Comparison of ENCODE assay signal across 8 cellular contexts in the genomic region with DNA sequence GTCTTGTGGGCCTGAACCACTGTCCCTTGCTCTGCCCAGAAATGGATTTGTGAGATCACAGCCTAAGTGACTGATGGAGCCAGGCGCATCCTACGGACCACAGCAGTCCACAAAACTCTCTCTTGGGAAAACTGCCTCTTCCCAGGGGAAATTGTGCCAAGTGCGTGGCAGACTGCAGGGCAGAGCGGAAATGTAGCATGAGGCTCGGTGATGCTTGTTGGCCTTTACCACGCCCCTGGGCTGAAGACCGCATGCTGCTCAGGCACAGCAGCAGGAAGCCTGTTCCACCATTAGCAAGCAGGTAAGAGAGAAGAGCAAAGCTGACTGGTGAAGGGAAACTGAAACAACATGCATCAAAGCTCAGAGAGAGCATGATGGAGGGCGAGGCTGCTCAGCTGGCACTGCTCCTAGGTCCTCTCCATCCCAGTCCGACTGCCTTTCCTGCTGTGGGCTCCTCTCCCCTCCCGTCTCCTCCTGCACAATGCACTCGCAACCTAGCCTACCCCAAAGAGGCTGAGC. TPM values are rescaled to one million over a fixed set of nuclear protein-coding genes. Genes with fewer than 3 reads are reported as not detected.
DNase-seq lines count a peak whose midpoint lies in the region; ATAC-seq and TF ChIP-seq lines count a peak whose summit lies in the region.
"Had no signal": no experiment of that assay in that cellular context is flagged by ENCODE, and none has a peak within 500 bp of the region (broad histone marks: within the 10 kb centered on the region; RNA-seq: fewer than 3 reads in every experiment).

No MANE protein-coding gene starts in this region.

- peak; percentile 88 for ATAC-seq in naive thymus-derived CD4-positive, alpha-beta T cell
- ATAC-seq in GM19463 (IDR thresholded peaks at IDR 0.05; ENCODE audit: unreplicated experiment): no peak
- ATAC-seq in GM21737 (IDR thresholded peaks at IDR 0.05; ENCODE audit: unreplicated experiment): no peak

- no peaks in the 10 kb centered on the region for H3K79me2 ChIP-seq in SU-DHL-6 (ENCODE audit: insufficient read depth, low read length)

- peak overlapping the region; percentile 90 for H3K27ac Mint-ChIP-seq in activated T-cell treated with anti-CD3 and anti-CD28 coated beads, Interleukin-2, amount 50 U/mL, for 24 hours
- peak overlapping the region; percentile 97 to 99 (median 98) for H3K27ac Mint-ChIP-seq in naive thymus-derived CD4-positive, alpha-beta T cell
- peak overlapping the region; percentile 94 for H3K27ac Mint-ChIP-seq in stimulated activated naive CD8-positive, alpha-beta T cell treated with anti-CD3 and anti-CD28 coated beads, Interleukin-15, Interleukin-2, amounts not matched to agents 100 ng/mL and 50 ng/mL, for 24 hours

- no peak overlapping the region for H2AFZ ChIP-seq in SU-DHL-6 (ENCODE audit: low read depth, low read length, severe bottlenecking)

- H3K36me3 Mint-ChIP-seq in activated T-cell treated with anti-CD3 and anti-CD28 coated beads, Interleukin-2, amount 50 U/mL, for 24 hours (ENCODE audit: low read depth): peaks cover 22% of the 10 kb centered on the region
- peaks cover 8 to 37% (median 19%) of the 10 kb centered on the region in 5 donors for H3K36me3 Mint-ChIP-seq in naive thymus-derived CD4-positive, alpha-beta T cell
- peaks cover 17% of the 10 kb centered on the region for H3K36me3 Mint-ChIP-seq in stimulated activated naive CD8-positive, alpha-beta T cell treated with anti-CD3 and anti-CD28 coated beads, Interleukin-15, Interleukin-2, amounts not matched to agents 100 ng/mL and 50 ng/mL, for 24 hours (ENCODE audit: low read depth)

- intact Hi-C loops in naive thymus-derived CD4-positive, alpha-beta T cell (cut with micrococcal nuclease): loop anchor here (1.0 to 5.0 kb wide), 4 partner anchors 8 to 1273 kb away; partner anchors contain the start of gene YPEL1 (in 1 of the 2)

- peak overlapping the region; percentile 43 for H3K4me2 ChIP-seq in SU-DHL-6 (ENCODE audit: low read depth, low read length, poor library complexity, severe bottlenecking)

- H3K4me1 Mint-ChIP-seq in activated T-cell treated with anti-CD3 and anti-CD28 coated beads, Interleukin-2, amount 50 U/mL, for 24 hours (ENCODE audit: low read depth): peaks cover 53% of the 10 kb centered on the region
- H3K4me1 Mint-ChIP-seq in naive thymus-derived CD4-positive, alpha-beta T cell: peaks cover 41 to 79% (median 70%) of the 10 kb centered on the region in 7 donors
- H3K4me1 Mint-ChIP-seq in stimulated activated naive CD8-positive, alpha-beta T cell treated with anti-CD3 and anti-CD28 coated beads, Interleukin-15, Interleukin-2, amounts not matched to agents 100 ng/mL and 50 ng/mL, for 24 hours (ENCODE audit: low read depth): peaks cover 46% of the 10 kb centered on the region

- peak overlapping the region; percentile 31 for H3K9ac ChIP-seq in SU-DHL-6 (ENCODE audit: low read length)

- TF ChIP-seq CTCF in SU-DHL-6 (IDR thresholded peaks at IDR 0.05; ENCODE audit: insufficient read depth, low read length, poor library complexity, severe bottlenecking): no peak

- H4K20me1 ChIP-seq in SU-DHL-6 (ENCODE audit: low read depth, low read length): no peaks in the 10 kb centered on the region

- no peaks in the 10 kb centered on the region for H3F3A ChIP-seq in SU-DHL-6 (ENCODE audit: insufficient read depth)

- no peaks in the 10 kb centered on the region for H3K27me3 Mint-ChIP-seq in activated T-cell treated with anti-CD3 and anti-CD28 coated beads, Interleukin-2, amount 50 U/mL, for 24 hours
- H3K27me3 Mint-ChIP-seq in naive thymus-derived CD4-positive, alpha-beta T cell: no peaks in the 10 kb centered on the region
- no peaks in the 10 kb centered on the region for H3K27me3 Mint-ChIP-seq in stimulated activated naive CD8-positive, alpha-beta T cell treated with anti-CD3 and anti-CD28 coated beads, Interleukin-15, Interleukin-2, amounts not matched to agents 100 ng/mL and 50 ng/mL, for 24 hours

- H3K4me1 ChIP-seq in naive thymus-derived CD4-positive, alpha-beta T cell (ENCODE audit: control insufficient read depth in 2 of 2, insufficient read depth in 2 of 2, low read length in 2 of 2): peaks cover 36 to 57% of the 10 kb centered on the region in 2 donors

- H3K36me3 ChIP-seq in SU-DHL-6 (ENCODE audit: low read length): no peaks in the 10 kb centered on the region
- peaks cover 0 to 9% (median 0%) of the 10 kb centered on the region in 3 experiments for H3K36me3 ChIP-seq in naive thymus-derived CD4-positive, alpha-beta T cell (ENCODE audit: control insufficient read depth in 2 of 3, insufficient read depth in 3 of 3, low read length in 3 of 3)

- peak overlapping the region; percentile 10 for H3K4me3 Mint-ChIP-seq in activated T-cell treated with anti-CD3 and anti-CD28 coated beads, Interleukin-2, amount 50 U/mL, for 24 hours
- peak overlapping the region; percentile 64 to 83 (median 74) for H3K4me3 Mint-ChIP-seq in naive thymus-derived CD4-positive, alpha-beta T cell
- no peak overlapping the region for H3K4me3 Mint-ChIP-seq in stimulated activated naive CD8-positive, alpha-beta T cell treated with anti-CD3 and anti-CD28 coated beads, Interleukin-15, Interleukin-2, amounts not matched to agents 100 ng/mL and 50 ng/mL, for 24 hours

- H3K9me3 ChIP-seq in SU-DHL-6 (ENCODE audit: insufficient read depth, low read length): no peaks in the 10 kb centered on the region
- H3K9me3 ChIP-seq in naive thymus-derived CD4-positive, alpha-beta T cell (ENCODE audit: control insufficient read depth in 2 of 3, low read length in 3 of 3): no peaks in the 10 kb centered on the region
- H3K9me3 ChIP-seq: sigmoid colon had no signal

- no peaks in the 10 kb centered on the region for H3K27me3 ChIP-seq in SU-DHL-6 (ENCODE audit: low read length)
- H3K27me3 ChIP-seq in naive thymus-derived CD4-positive, alpha-beta T cell (ENCODE audit: control insufficient read depth in 2 of 2, insufficient read depth in 2 of 2, low read length in 2 of 2): no peaks in the 10 kb centered on the region
- H3K27me3 ChIP-seq: sigmoid colon had no signal

- no peak overlapping the region for H3K4me3 ChIP-seq in SU-DHL-6 (ENCODE audit: insufficient read depth, low read length, poor library complexity, severe bottlenecking)
- H3K4me3 ChIP-seq in naive thymus-derived CD4-positive, alpha-beta T cell (ENCODE audit: low read length): peak overlapping the region; percentile 34
- H3K4me3 ChIP-seq: sigmoid colon had no signal

- peak overlapping the region; percentile 69 for H3K27ac ChIP-seq in SU-DHL-6 (ENCODE audit: low read depth, low read length)
- H3K27ac ChIP-seq in naive thymus-derived CD4-positive, alpha-beta T cell (ENCODE audit: low read depth, low read length): peak overlapping the region; percentile 75

- POLR2A ChIA-PET in naive thymus-derived CD4-positive, alpha-beta T cell (lab: Charles Lee): interaction anchor here (0.6 to 3.9 kb wide), 33 partner anchors 9 to 572 kb away, joined by 3 to 53 read pairs (median 6); partner anchors contain the start of genes KLHL22, MED15 and ZNF74

- DNase-seq in activated T-cell treated with anti-CD3 and anti-CD28 coated beads, Interleukin-2, amount 50 U/mL, for 24 hours: peak; percentile 70
- DNase-seq in naive thymus-derived CD4-positive, alpha-beta T cell: peak; percentile 14 to 83 (median 72)
- DNase-seq in NCI-H2196 treated with DMSO at 0.1 percent for 48 hours (lab: John Stamatoyannopoulos, UW; ENCODE audit: unreplicated experiment): no peak
- DNase-seq: sigmoid colon had no signal

- CTCF ChIA-PET in naive thymus-derived CD4-positive, alpha-beta T cell (lab: Charles Lee): interaction anchor here (0.6 to 2.6 kb wide), 15 partner anchors 9 to 235 kb away, joined by 3 to 17 read pairs (median 4); no protein-coding TSS in a partner anchor

- no peaks in the 10 kb centered on the region for H3K9me2 ChIP-seq in SU-DHL-6 (replicated peaks; ENCODE audit: insufficient read depth, low read length)

- H3K9me3 Mint-ChIP-seq in activated T-cell treated with anti-CD3 and anti-CD28 coated beads, Interleukin-2, amount 50 U/mL, for 24 hours: no peaks in the 10 kb centered on the region
- peaks cover 0 to 3% (median 0%) of the 10 kb centered on the region in 11 donors for H3K9me3 Mint-ChIP-seq in naive thymus-derived CD4-positive, alpha-beta T cell
- no peaks in the 10 kb centered on the region for H3K9me3 Mint-ChIP-seq in stimulated activated naive CD8-positive, alpha-beta T cell treated with anti-CD3 and anti-CD28 coated beads, Interleukin-15, Interleukin-2, amounts not matched to agents 100 ng/mL and 50 ng/mL, for 24 hours

RNA-seq across cellular contexts. Expression of gene SCARF2, which starts 26.5 kb away (rescaled TPM):
- 1 to 10 TPM in 4 of 5 experiments, under 1 TPM in 1; 0.70 to 2.6 (median 2.2) TPM for total RNA-seq in naive thymus-derived CD4-positive, alpha-beta T cell
- under 1 TPM; 0.21 to 0.35 TPM for polyA plus RNA-seq in naive thymus-derived CD4-positive, alpha-beta T cell

RNA-seq across cellular contexts. Expression of gene KLHL22, which starts 31.4 kb away (rescaled TPM):
- total RNA-seq in naive thymus-derived CD4-positive, alpha-beta T cell: 10 to 100 TPM; 31.1 to 71.3 (median 42.0) TPM
- polyA plus RNA-seq in naive thymus-derived CD4-positive, alpha-beta T cell: 10 to 100 TPM; 20.6 to 26.2 TPM

RNA-seq across cellular contexts. Expression of gene MED15, which starts 43.3 kb away (rescaled TPM):
- total RNA-seq in naive thymus-derived CD4-positive, alpha-beta T cell: 100 to 1,000 TPM; 169 to 235 (median 201) TPM
- 10 to 100 TPM; 24.3 to 76.6 TPM for polyA plus RNA-seq in naive thymus-derived CD4-positive, alpha-beta T cell
